17 cellular contexts compared by ENCODE assay signal in genomic region chr4:10275696-10276095, GRCh38.
A peak's percentile ranks its signal among the peaks of the same experiment; 100 is the strongest.
DNase-seq lines count a peak whose midpoint lies in the region; ATAC-seq and TF ChIP-seq lines count a peak whose summit lies in the region.
"Had no signal": no experiment of that assay in that cellular context is flagged by ENCODE, and none has a peak within 500 bp of the region (broad histone marks: within the 10 kb centered on the region; RNA-seq: fewer than 3 reads in every experiment).

No MANE protein-coding gene starts in this region.

- peak; percentile 55 for ATAC-seq in activated T-helper 17 cell treated with anti-CD3 and anti-CD28 coated beads, Interleukin-2, amount 50 U/mL, for 72 hours (replicated peaks)
- no peak for ATAC-seq in GM19351 (IDR thresholded peaks at IDR 0.05; ENCODE audit: unreplicated experiment)

- peak; percentile 54 for DNase-seq in EH (ENCODE audit: low read depth)
- DNase-seq in smooth muscle cell (lab: John Stamatoyannopoulos, UW; ENCODE audit: unreplicated experiment) = no peak
- DNase-seq in stimulated activated naive CD4-positive, alpha-beta T cell (lab: John Stamatoyannopoulos, UW) = no peak
- DNase-seq in retina = no peak
- DNase-seq: ACHN; Caco-2; CD4-positive, alpha-beta T cell; KBM-7; NCI-H187 treated with DMSO at 0.1 percent for 48 hours; NCI-H226; NCI-H524; PC-9; SW 1271 had no signal

- H3K4me2 ChIP-seq in BLaER1 (peak overlapping the region; percentile 46), smooth muscle cell (no peak overlapping the region)
- H3K4me2 ChIP-seq: PC-9 had no signal

- no peaks in the 10 kb centered on the region for H3K79me2 ChIP-seq in smooth muscle cell (ENCODE audit: low read depth)

- H3K36me3 ChIP-seq in BLaER1 = no peaks in the 10 kb centered on the region
- H3K36me3 ChIP-seq in smooth muscle cell (ENCODE audit: low read depth) = no peaks in the 10 kb centered on the region

- H3K9me3 Mint-ChIP-seq in activated T-helper 17 cell treated with anti-CD3 and anti-CD28 coated beads, Interleukin-2, amount 50 U/mL, for 72 hours = no peaks in the 10 kb centered on the region
- H3K9me3 Mint-ChIP-seq: CD4-positive, alpha-beta T cell had no signal

- no peak overlapping the region for H2AFZ ChIP-seq in smooth muscle cell (ENCODE audit: low read depth)
- H2AFZ ChIP-seq: PC-9 had no signal

- no peaks in the 10 kb centered on the region; the same call in 1 of the 2 replicates for H3K9me3 ChIP-seq in BLaER1
- no peaks in the 10 kb centered on the region for H3K9me3 ChIP-seq in smooth muscle cell (replicated peaks; ENCODE audit: low read depth)
- H3K9me3 ChIP-seq: Caco-2 had no signal

- no peak overlapping the region for H3K9ac ChIP-seq in BLaER1
- H3K9ac ChIP-seq in smooth muscle cell (ENCODE audit: low read depth) = no peak overlapping the region

- no peak for TF ChIP-seq CTCF in smooth muscle cell (IDR thresholded peaks at IDR 0.05; ENCODE audit: borderline replicate concordance, insufficient read depth, poor library complexity, severe bottlenecking)

- WGBS in smooth muscle cell (ENCODE audit: low lambda C conversion rate) = 92% methylated on average over 4 of the region's 4 CpGs

- H3K4me3 ChIP-seq in BLaER1 (no peak overlapping the region), smooth muscle cell (no peak overlapping the region)
- H3K4me3 ChIP-seq: PC-9 had no signal

- no peaks in the 10 kb centered on the region for H3K36me3 Mint-ChIP-seq in activated T-helper 17 cell treated with anti-CD3 and anti-CD28 coated beads, Interleukin-2, amount 50 U/mL, for 72 hours (ENCODE audit: low read depth)

- H3K4me3 Mint-ChIP-seq in activated T-helper 17 cell treated with anti-CD3 and anti-CD28 coated beads, Interleukin-2, amount 50 U/mL, for 72 hours = no peak overlapping the region
- H3K4me3 Mint-ChIP-seq: B cell; CD4-positive, alpha-beta T cell had no signal

- no peaks in the 10 kb centered on the region for H3F3A ChIP-seq in smooth muscle cell (ENCODE audit: low read depth)

- no peaks in the 10 kb centered on the region for H4K20me1 ChIP-seq in BLaER1
- H4K20me1 ChIP-seq in smooth muscle cell (ENCODE audit: low read depth) = no peaks in the 10 kb centered on the region

- no peak overlapping the region for H3K27ac Mint-ChIP-seq in activated T-helper 17 cell treated with anti-CD3 and anti-CD28 coated beads, Interleukin-2, amount 50 U/mL, for 72 hours
- H3K27ac Mint-ChIP-seq: B cell; CD4-positive, alpha-beta T cell had no signal

- H3K27me3 Mint-ChIP-seq in activated T-helper 17 cell treated with anti-CD3 and anti-CD28 coated beads, Interleukin-2, amount 50 U/mL, for 72 hours = no peaks in the 10 kb centered on the region
- H3K27me3 Mint-ChIP-seq: CD4-positive, alpha-beta T cell had no signal

- no peaks in the 10 kb centered on the region for H3K27me3 ChIP-seq in BLaER1
- H3K27me3 ChIP-seq in smooth muscle cell (ENCODE audit: low read depth) = no peaks in the 10 kb centered on the region

- H3K4me1 ChIP-seq in BLaER1 (peaks cover 27% of the 10 kb centered on the region), smooth muscle cell (ENCODE audit: low read depth) (no peaks in the 10 kb centered on the region)
- H3K4me1 ChIP-seq: Caco-2 had no signal

- H3K27ac ChIP-seq in BLaER1 (no peak overlapping the region), smooth muscle cell (ENCODE audit: low read depth) (peak overlapping the region; percentile 13)
- H3K27ac ChIP-seq: PC-9 had no signal

- H3K4me1 Mint-ChIP-seq in activated T-helper 17 cell treated with anti-CD3 and anti-CD28 coated beads, Interleukin-2, amount 50 U/mL, for 72 hours = peaks cover 6% of the 10 kb centered on the region
- H3K4me1 Mint-ChIP-seq: B cell had no signal
